ENCODE assay signal across 13 cellular contexts in genomic region chr6:137978252-137978896, GRCh38.
DNase-seq lines count a peak whose midpoint lies in the region; ATAC-seq and TF ChIP-seq lines count a peak whose summit lies in the region.
"Had no signal": no experiment of that assay in that cellular context is flagged by ENCODE, and none has a peak within 500 bp of the region (broad histone marks: within the 10 kb centered on the region; RNA-seq: fewer than 3 reads in every experiment).

No MANE protein-coding gene starts in this region.

- no peaks in the 10 kb centered on the region for H3K9me3 ChIP-seq in MG63

- no peak for DNase-seq in natural killer cell
- no peak for DNase-seq in natural killer cell treated with Interleukin-12 subunit alpha and Interleukin-12 subunit beta and Interleukin-15 and Interleukin-18, amount 100 ng/mL, for 72 hours (ENCODE audit: low spot score)
- DNase-seq in activated T-cell treated with anti-CD3 and anti-CD28 coated beads, Interleukin-2, amount 50 U/mL, for 72 hours, result peak; percentile 60 to 61
- DNase-seq in stimulated activated effector memory CD8-positive, alpha-beta T cell treated with anti-CD3 and anti-CD28 coated beads, Interleukin-12 subunit alpha, Interleukin-12 subunit beta, amount 100 ng/mL, for 72 hours (ENCODE audit: low spot score in 2 of 2), result no peak
- DNase-seq in MG63, result no peak
- DNase-seq in GM19240 (ENCODE audit: insufficient read length, low spot score), result no peak
- DNase-seq in cerebellar cortex (ENCODE audit: low spot score), result no peak
- DNase-seq: CD4-positive, alpha-beta T cell; hypothalamus; occipital lobe; T-helper 9 cell had no signal

- H3K4me3 ChIP-seq in MG63, result no peak overlapping the region

- H3K9me3 Mint-ChIP-seq in natural killer cell, result no peaks in the 10 kb centered on the region
- H3K9me3 Mint-ChIP-seq in natural killer cell treated with Interleukin-12 subunit alpha and Interleukin-12 subunit beta and Interleukin-15 and Interleukin-18, amount 100 ng/mL, for 72 hours, result no peaks in the 10 kb centered on the region
- peaks cover 0 to 2% of the 10 kb centered on the region in 2 donors for H3K9me3 Mint-ChIP-seq in activated T-cell treated with anti-CD3 and anti-CD28 coated beads, Interleukin-2, amount 50 U/mL, for 72 hours
- H3K9me3 Mint-ChIP-seq in stimulated activated effector memory CD8-positive, alpha-beta T cell treated with anti-CD3 and anti-CD28 coated beads, Interleukin-12 subunit alpha, Interleukin-12 subunit beta, amount 100 ng/mL, for 72 hours, result peaks cover 2% of the 10 kb centered on the region
- H3K9me3 Mint-ChIP-seq: brain; CD4-positive, alpha-beta T cell had no signal

- intact Hi-C loops in natural killer cell (cut with micrococcal nuclease), result loop anchor here (10.0 kb wide), 1 partner anchor 714 kb away; no protein-coding TSS in a partner anchor

- no peaks in the 10 kb centered on the region for H3K36me3 Mint-ChIP-seq in natural killer cell
- H3K36me3 Mint-ChIP-seq in natural killer cell treated with Interleukin-12 subunit alpha and Interleukin-12 subunit beta and Interleukin-15 and Interleukin-18, amount 100 ng/mL, for 72 hours, result peaks cover 7% of the 10 kb centered on the region
- peaks cover 0 to under 1% of the 10 kb centered on the region in 2 donors for H3K36me3 Mint-ChIP-seq in activated T-cell treated with anti-CD3 and anti-CD28 coated beads, Interleukin-2, amount 50 U/mL, for 72 hours (ENCODE audit: insufficient read depth in 2 of 2)
- peaks cover 6% of the 10 kb centered on the region for H3K36me3 Mint-ChIP-seq in stimulated activated effector memory CD8-positive, alpha-beta T cell treated with anti-CD3 and anti-CD28 coated beads, Interleukin-12 subunit alpha, Interleukin-12 subunit beta, amount 100 ng/mL, for 72 hours
- H3K36me3 Mint-ChIP-seq: brain had no signal

- no peak for ATAC-seq in natural killer cell
- ATAC-seq in natural killer cell treated with Interleukin-12 subunit alpha and Interleukin-12 subunit beta and Interleukin-15 and Interleukin-18, amount 100 ng/mL, for 72 hours, result no peak
- ATAC-seq in HG02798 (IDR thresholded peaks at IDR 0.05; ENCODE audit: poor library complexity, unreplicated experiment), result peak; percentile 59
- ATAC-seq in activated T-cell treated with anti-CD3 and anti-CD28 coated beads, Interleukin-2, amount 50 U/mL, for 72 hours (replicated peaks in 1 of 2), result peak; percentile 88 to 92
- ATAC-seq in stimulated activated effector memory CD8-positive, alpha-beta T cell treated with anti-CD3 and anti-CD28 coated beads, Interleukin-12 subunit alpha, Interleukin-12 subunit beta, amount 100 ng/mL, for 72 hours, result peak; percentile 80

- no peak overlapping the region for H3K4me3 Mint-ChIP-seq in natural killer cell
- H3K4me3 Mint-ChIP-seq in natural killer cell treated with Interleukin-12 subunit alpha and Interleukin-12 subunit beta and Interleukin-15 and Interleukin-18, amount 100 ng/mL, for 72 hours, result no peak overlapping the region
- peak overlapping the region in 1 of 2 donors; percentile 33 for H3K4me3 Mint-ChIP-seq in activated T-cell treated with anti-CD3 and anti-CD28 coated beads, Interleukin-2, amount 50 U/mL, for 72 hours
- no peak overlapping the region for H3K4me3 Mint-ChIP-seq in stimulated activated effector memory CD8-positive, alpha-beta T cell treated with anti-CD3 and anti-CD28 coated beads, Interleukin-12 subunit alpha, Interleukin-12 subunit beta, amount 100 ng/mL, for 72 hours
- H3K4me3 Mint-ChIP-seq: brain; CD4-positive, alpha-beta T cell had no signal

- no peaks in the 10 kb centered on the region for H3K27me3 ChIP-seq in MG63

- no peak for TF ChIP-seq CTCF in natural killer cell (IDR thresholded peaks at IDR 0.05)

- no peaks in the 10 kb centered on the region for H3K36me3 ChIP-seq in MG63

- peak overlapping the region; percentile 11 to 97 for H3K27ac Mint-ChIP-seq in natural killer cell
- peak overlapping the region in 1 of 2 donors; percentile 98 for H3K27ac Mint-ChIP-seq in natural killer cell treated with Interleukin-12 subunit alpha and Interleukin-12 subunit beta and Interleukin-15 and Interleukin-18, amount 100 ng/mL, for 72 hours
- H3K27ac Mint-ChIP-seq in activated T-cell treated with anti-CD3 and anti-CD28 coated beads, Interleukin-2, amount 50 U/mL, for 72 hours, result peak overlapping the region; percentile 69
- no peak overlapping the region for H3K27ac Mint-ChIP-seq in stimulated activated effector memory CD8-positive, alpha-beta T cell treated with anti-CD3 and anti-CD28 coated beads, Interleukin-12 subunit alpha, Interleukin-12 subunit beta, amount 100 ng/mL, for 72 hours
- H3K27ac Mint-ChIP-seq: brain; CD4-positive, alpha-beta T cell had no signal

- H3K4me1 Mint-ChIP-seq in natural killer cell, result peaks cover 37 to 48% of the 10 kb centered on the region in 2 donors
- peaks cover 43 to 58% of the 10 kb centered on the region in 2 donors for H3K4me1 Mint-ChIP-seq in natural killer cell treated with Interleukin-12 subunit alpha and Interleukin-12 subunit beta and Interleukin-15 and Interleukin-18, amount 100 ng/mL, for 72 hours (ENCODE audit: low read depth in 2 of 2)
- H3K4me1 Mint-ChIP-seq in activated T-cell treated with anti-CD3 and anti-CD28 coated beads, Interleukin-2, amount 50 U/mL, for 72 hours (ENCODE audit: low read depth), result peaks cover 61% of the 10 kb centered on the region
- peaks cover 62% of the 10 kb centered on the region for H3K4me1 Mint-ChIP-seq in stimulated activated effector memory CD8-positive, alpha-beta T cell treated with anti-CD3 and anti-CD28 coated beads, Interleukin-12 subunit alpha, Interleukin-12 subunit beta, amount 100 ng/mL, for 72 hours
- H3K4me1 Mint-ChIP-seq: brain had no signal

- H3K27me3 Mint-ChIP-seq in natural killer cell (ENCODE audit: low read depth in 2 of 2), result no peaks in the 10 kb centered on the region
- no peaks in the 10 kb centered on the region for H3K27me3 Mint-ChIP-seq in natural killer cell treated with Interleukin-12 subunit alpha and Interleukin-12 subunit beta and Interleukin-15 and Interleukin-18, amount 100 ng/mL, for 72 hours
- no peaks in the 10 kb centered on the region for H3K27me3 Mint-ChIP-seq in activated T-cell treated with anti-CD3 and anti-CD28 coated beads, Interleukin-2, amount 50 U/mL, for 72 hours (ENCODE audit: low read depth)
- H3K27me3 Mint-ChIP-seq: brain; CD4-positive, alpha-beta T cell had no signal

Comparison
In these comparisons a context has a peak if more than half of its experiments do, and no peak if none do; other contexts are left out.
1. ATAC-seq: peak in HG02798 (single experiment), activated T-cell treated with anti-CD3 and anti-CD28 coated beads, Interleukin-2, amount 50 U/mL, for 72 hours (2 of 2) and stimulated activated effector memory CD8-positive, alpha-beta T cell treated with anti-CD3 and anti-CD28 coated beads, Interleukin-12 subunit alpha, Interleukin-12 subunit beta, amount 100 ng/mL, for 72 hours (single experiment); none in natural killer cell (0 of 3) and natural killer cell treated with Interleukin-12 subunit alpha and Interleukin-12 subunit beta and Interleukin-15 and Interleukin-18, amount 100 ng/mL, for 72 hours (0 of 2).
2. DNase-seq: peak in activated T-cell treated with anti-CD3 and anti-CD28 coated beads, Interleukin-2, amount 50 U/mL, for 72 hours (2 of 2); none in natural killer cell (single experiment), natural killer cell treated with Interleukin-12 subunit alpha and Interleukin-12 subunit beta and Interleukin-15 and Interleukin-18, amount 100 ng/mL, for 72 hours (single experiment), stimulated activated effector memory CD8-positive, alpha-beta T cell treated with anti-CD3 and anti-CD28 coated beads, Interleukin-12 subunit alpha, Interleukin-12 subunit beta, amount 100 ng/mL, for 72 hours (0 of 2), MG63 (single experiment), GM19240 (single experiment) and cerebellar cortex (single experiment).